Comparison of ENCODE assay signal across 23 cellular contexts in genomic region chr17:43902190-43902589, GRCh38. TPM values are rescaled to one million over a fixed set of nuclear protein-coding genes. Genes with fewer than 3 reads are reported as not detected.
A peak's percentile ranks its signal among the peaks of the same experiment; 100 is the strongest.
DNase-seq lines count a peak whose midpoint lies in the region; TF ChIP-seq lines count a peak whose summit lies in the region.
"Had no signal": no experiment of that assay in that cellular context is flagged by ENCODE, and none has a peak within 500 bp of the region (broad histone marks: within the 10 kb centered on the region; RNA-seq: fewer than 3 reads in every experiment).

No MANE protein-coding gene starts in this region.

- peaks cover 4% of the 10 kb centered on the region for H3K27me3 Mint-ChIP-seq in nephron progenitor cell (ENCODE audit: low read depth, poor library complexity)
- H3K27me3 Mint-ChIP-seq in activated CD4-positive, alpha-beta T cell treated with anti-CD3 and anti-CD28 coated beads, Interleukin-2, amount 10 ng/mL, durations not matched to agents 24 days and 14 days, result peaks cover 52% of the 10 kb centered on the region

- no peak for TF ChIP-seq CTCF in nephron progenitor cell (IDR thresholded peaks at IDR 0.05)

- no peaks in the 10 kb centered on the region for H3K9me3 Mint-ChIP-seq in nephron progenitor cell
- H3K9me3 Mint-ChIP-seq in activated CD4-positive, alpha-beta T cell treated with anti-CD3 and anti-CD28 coated beads, Interleukin-2, amount 10 ng/mL, durations not matched to agents 24 days and 14 days, result no peaks in the 10 kb centered on the region
- H3K9me3 Mint-ChIP-seq: CD8-positive, alpha-beta T cell had no signal

- H3K4me1 Mint-ChIP-seq in nephron progenitor cell, result peaks cover 70% of the 10 kb centered on the region
- peaks cover 11% of the 10 kb centered on the region for H3K4me1 Mint-ChIP-seq in activated CD4-positive, alpha-beta T cell treated with anti-CD3 and anti-CD28 coated beads, Interleukin-2, amount 10 ng/mL, durations not matched to agents 24 days and 14 days

- peak overlapping the region; percentile 29 for H3K4me3 Mint-ChIP-seq in nephron progenitor cell
- H3K4me3 Mint-ChIP-seq in activated CD4-positive, alpha-beta T cell treated with anti-CD3 and anti-CD28 coated beads, Interleukin-2, amount 10 ng/mL, durations not matched to agents 24 days and 14 days, result no peak overlapping the region
- H3K4me3 Mint-ChIP-seq: B cell had no signal

- intact Hi-C loops in activated CD4-positive, alpha-beta T cell treated with anti-CD3 and anti-CD28 coated beads, Interleukin-2, amount 10 ng/mL, durations not matched to agents 24 days and 14 days (cut with micrococcal nuclease), result no loop called here

- H3K36me3 Mint-ChIP-seq in nephron progenitor cell (ENCODE audit: low read depth), result no peaks in the 10 kb centered on the region
- H3K36me3 Mint-ChIP-seq in activated CD4-positive, alpha-beta T cell treated with anti-CD3 and anti-CD28 coated beads, Interleukin-2, amount 10 ng/mL, durations not matched to agents 24 days and 14 days (ENCODE audit: low read depth), result no peaks in the 10 kb centered on the region

- H3K27ac Mint-ChIP-seq in nephron progenitor cell, result no peak overlapping the region
- H3K27ac Mint-ChIP-seq in activated CD4-positive, alpha-beta T cell treated with anti-CD3 and anti-CD28 coated beads, Interleukin-2, amount 10 ng/mL, durations not matched to agents 24 days and 14 days, result no peak overlapping the region
- H3K27ac Mint-ChIP-seq: B cell; CD8-positive, alpha-beta T cell had no signal

- DNase-seq in NCI-H524 (lab: John Stamatoyannopoulos, UW) (peak; percentile 60 to 76), cerebellar cortex (ENCODE audit: low spot score) (peak; percentile 46), nephron progenitor cell (no peak), NCI-H1092 (lab: John Stamatoyannopoulos, UW) (no peak), middle frontal gyrus (ENCODE audit: extremely low spot score, low spot score) (no peak), NCI-H187 (lab: John Stamatoyannopoulos, UW) (no peak)
- DNase-seq in activated CD4-positive, alpha-beta T cell treated with anti-CD3 and anti-CD28 coated beads, Interleukin-2, amount 10 ng/mL, durations not matched to agents 24 days and 14 days, result no peak
- DNase-seq: Caco-2; CD8-positive, alpha-beta T cell; GF-D8; H7; NCI-H1048; NCI-H1417 treated with DMSO at 0.1 percent for 48 hours; NCI-H1694 treated with DMSO at 0.1 percent for 48 hours; NCI-H2081 treated with DMSO at 0.1 percent for 48 hours; NCI-H2171; NCI-H526; Right ventricle myocardium superior; RPMI8226 had no signal

RNA-seq across cellular contexts. Expression of gene MPP2, which starts 5.1 kb away (rescaled TPM):
- total RNA-seq in activated CD4-positive, alpha-beta T cell treated with anti-CD3 and anti-CD28 coated beads, Interleukin-2, amount 10 ng/mL, durations not matched to agents 24 days and 14 days, result 0.83 and 1.3 TPM in 2 replicates
- total RNA-seq: B cell had no signal

RNA-seq across cellular contexts. Expression of gene PPY, which starts 40.1 kb away (rescaled TPM):
- not detected in 2 replicates for total RNA-seq in activated CD4-positive, alpha-beta T cell treated with anti-CD3 and anti-CD28 coated beads, Interleukin-2, amount 10 ng/mL, durations not matched to agents 24 days and 14 days
- total RNA-seq: A673; B cell; Caco-2; CD8-positive, alpha-beta T cell; H7; HT-29; Right ventricle myocardium superior; SJSA1 had no signal

RNA-seq across cellular contexts. Expression of gene PYY, which starts 51.5 kb away (rescaled TPM):
- 0.26 TPM in 1 of 2 replicates, not detected in the other for total RNA-seq in activated CD4-positive, alpha-beta T cell treated with anti-CD3 and anti-CD28 coated beads, Interleukin-2, amount 10 ng/mL, durations not matched to agents 24 days and 14 days
- total RNA-seq: A673; B cell; Caco-2; CD8-positive, alpha-beta T cell; HT-29; Right ventricle myocardium superior; SJSA1 had no signal

RNA-seq across cellular contexts. Expression of gene CD300LG, which starts 55.2 kb away (rescaled TPM):
- total RNA-seq in activated CD4-positive, alpha-beta T cell treated with anti-CD3 and anti-CD28 coated beads, Interleukin-2, amount 10 ng/mL, durations not matched to agents 24 days and 14 days, result not detected in 2 replicates
- total RNA-seq: A673; B cell; Caco-2; CD8-positive, alpha-beta T cell; H7; HT-29; SJSA1 had no signal

Comparison
In these comparisons a context has a peak if more than half of its experiments do, and no peak if none do; other contexts are left out.
1. DNase-seq: peak in NCI-H524 (2 of 2) and cerebellar cortex (single experiment); none in nephron progenitor cell (single experiment), NCI-H1092 (single experiment), middle frontal gyrus (single experiment), NCI-H187 (0 of 2) and activated CD4-positive, alpha-beta T cell treated with anti-CD3 and anti-CD28 coated beads, Interleukin-2, amount 10 ng/mL, durations not matched to agents 24 days and 14 days (single experiment).